12 cellular contexts compared by ENCODE assay signal in the genomic region with DNA sequence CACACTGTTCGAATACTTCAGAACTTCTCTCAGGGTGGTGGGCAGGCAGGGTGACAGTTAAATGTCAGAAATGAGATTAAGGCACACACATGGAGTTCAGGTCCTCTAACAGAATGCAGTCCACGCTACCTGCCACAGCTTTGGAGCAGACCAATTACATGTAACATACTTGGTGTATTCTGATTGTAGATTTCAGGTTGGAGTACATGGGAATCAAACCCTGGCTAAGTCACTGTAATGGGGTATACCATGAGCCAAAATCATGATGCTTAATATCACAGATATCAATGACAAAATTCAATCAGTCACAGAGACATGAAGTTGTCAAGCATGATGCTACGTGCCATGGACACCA. TPM values are rescaled to one million over a fixed set of nuclear protein-coding genes. Genes with fewer than 3 reads are reported as not detected.
DNase-seq lines count a peak whose midpoint lies in the region; ATAC-seq, FAIRE-seq and TF ChIP-seq lines count a peak whose summit lies in the region.
"Had no signal": no experiment of that assay in that cellular context is flagged by ENCODE, and none has a peak within 500 bp of the region (broad histone marks: within the 10 kb centered on the region; RNA-seq: fewer than 3 reads in every experiment).

No MANE protein-coding gene starts in this region.

- H3K27me3 ChIP-seq in lower lobe of right lung (ENCODE audit: low read depth): no peaks in the 10 kb centered on the region
- H3K27me3 ChIP-seq in stomach smooth muscle (ENCODE audit: control insufficient read depth in 1 of 2, insufficient read depth in 2 of 2, low read length in 2 of 2): no peaks in the 10 kb centered on the region

- H3K27me3 Mint-ChIP-seq in activated naive CD8-positive, alpha-beta T cell treated with anti-CD3 and anti-CD28 coated beads, Interleukin-2, amount 50 U/mL, for 24 hours: peaks cover 5% of the 10 kb centered on the region
- peaks cover 17% of the 10 kb centered on the region for H3K27me3 Mint-ChIP-seq in activated T-cell treated with anti-CD3 and anti-CD28 coated beads, Interleukin-2, amount 50 U/mL, for 24 hours
- H3K27me3 Mint-ChIP-seq in activated naive CD4-positive, alpha-beta T cell treated with anti-CD3 and anti-CD28 coated beads, Interleukin-2, amount 10 ng/mL, durations not matched to agents 7 days and 5 days: no peaks in the 10 kb centered on the region
- H3K27me3 Mint-ChIP-seq: CD4-positive, CD25-positive, alpha-beta regulatory T cell had no signal

- no peaks in the 10 kb centered on the region for H3K36me3 Mint-ChIP-seq in activated naive CD8-positive, alpha-beta T cell treated with anti-CD3 and anti-CD28 coated beads, Interleukin-2, amount 50 U/mL, for 24 hours (ENCODE audit: low read depth)
- H3K36me3 Mint-ChIP-seq in activated T-cell treated with anti-CD3 and anti-CD28 coated beads, Interleukin-2, amount 50 U/mL, for 24 hours (ENCODE audit: low read depth): no peaks in the 10 kb centered on the region
- no peaks in the 10 kb centered on the region for H3K36me3 Mint-ChIP-seq in activated naive CD4-positive, alpha-beta T cell treated with anti-CD3 and anti-CD28 coated beads, Interleukin-2, amount 10 ng/mL, durations not matched to agents 7 days and 5 days
- H3K36me3 Mint-ChIP-seq: CD4-positive, CD25-positive, alpha-beta regulatory T cell had no signal

- peaks cover 49% of the 10 kb centered on the region for H3K4me1 Mint-ChIP-seq in activated naive CD8-positive, alpha-beta T cell treated with anti-CD3 and anti-CD28 coated beads, Interleukin-2, amount 50 U/mL, for 24 hours
- peaks cover 31% of the 10 kb centered on the region for H3K4me1 Mint-ChIP-seq in activated T-cell treated with anti-CD3 and anti-CD28 coated beads, Interleukin-2, amount 50 U/mL, for 24 hours (ENCODE audit: low read depth)
- H3K4me1 Mint-ChIP-seq in activated naive CD4-positive, alpha-beta T cell treated with anti-CD3 and anti-CD28 coated beads, Interleukin-2, amount 10 ng/mL, durations not matched to agents 7 days and 5 days: peaks cover 15% of the 10 kb centered on the region

- no peak for ATAC-seq in activated naive CD8-positive, alpha-beta T cell treated with anti-CD3 and anti-CD28 coated beads, Interleukin-2, amount 50 U/mL, for 24 hours
- ATAC-seq in lower lobe of right lung: peak; percentile 6 to 22

- peak; percentile 73 for FAIRE-seq in GM18507 (lab: Jason Lieb, UNC)
- FAIRE-seq: colon, RCC 7860 had no signal

- no peak for DNase-seq in GM18507 (ENCODE audit: extremely low spot score, insufficient read length, low read depth)
- no peak for DNase-seq in activated naive CD8-positive, alpha-beta T cell treated with anti-CD3 and anti-CD28 coated beads, Interleukin-2, amount 50 U/mL, for 24 hours
- DNase-seq in lower lobe of right lung: no peak
- DNase-seq in DMS 273 treated with DMSO at 0.1 percent for 48 hours (lab: John Stamatoyannopoulos, UW): no peak
- no peak for DNase-seq in activated T-cell treated with anti-CD3 and anti-CD28 coated beads, Interleukin-2, amount 50 U/mL, for 24 hours
- DNase-seq in KG1 (lab: John Stamatoyannopoulos, UW): no peak
- DNase-seq in activated naive CD4-positive, alpha-beta T cell treated with anti-CD3 and anti-CD28 coated beads, Interleukin-2, amount 10 ng/mL, durations not matched to agents 7 days and 5 days: no peak
- DNase-seq: GF-D8 had no signal

- intact Hi-C loops in lower lobe of right lung (cut with DNase I): no loop called here

- H3K4me3 Mint-ChIP-seq in activated naive CD8-positive, alpha-beta T cell treated with anti-CD3 and anti-CD28 coated beads, Interleukin-2, amount 50 U/mL, for 24 hours: no peak overlapping the region
- H3K4me3 Mint-ChIP-seq in activated T-cell treated with anti-CD3 and anti-CD28 coated beads, Interleukin-2, amount 50 U/mL, for 24 hours: no peak overlapping the region
- H3K4me3 Mint-ChIP-seq in activated naive CD4-positive, alpha-beta T cell treated with anti-CD3 and anti-CD28 coated beads, Interleukin-2, amount 10 ng/mL, durations not matched to agents 7 days and 5 days: no peak overlapping the region
- H3K4me3 Mint-ChIP-seq: CD4-positive, CD25-positive, alpha-beta regulatory T cell had no signal

- CTCF ChIA-PET in activated naive CD4-positive, alpha-beta T cell treated with anti-CD3 and anti-CD28 coated beads, Interleukin-2, amount 10 ng/mL, durations not matched to agents 7 days and 5 days (lab: Charles Lee): no interaction called here

- no peak overlapping the region for H3K4me3 ChIP-seq in lower lobe of right lung
- peak overlapping the region in 1 of 2 donors; percentile 38 for H3K4me3 ChIP-seq in stomach smooth muscle (ENCODE audit: low read length in 2 of 2)

- peak overlapping the region; percentile 50 for H3K27ac ChIP-seq in lower lobe of right lung
- peak overlapping the region; percentile 4 for H3K27ac ChIP-seq in stomach smooth muscle (ENCODE audit: low read length)

- H3K9ac ChIP-seq in stomach smooth muscle (ENCODE audit: low read length in 2 of 2): peak overlapping the region in 1 of 2 donors; percentile 7

- peaks cover 49% of the 10 kb centered on the region for H3K4me1 ChIP-seq in lower lobe of right lung
- peaks cover 15% of the 10 kb centered on the region for H3K4me1 ChIP-seq in stomach smooth muscle (ENCODE audit: control insufficient read depth, insufficient read depth, low read length)

- H3K9me3 Mint-ChIP-seq in activated naive CD8-positive, alpha-beta T cell treated with anti-CD3 and anti-CD28 coated beads, Interleukin-2, amount 50 U/mL, for 24 hours: peaks cover 2% of the 10 kb centered on the region
- no peaks in the 10 kb centered on the region for H3K9me3 Mint-ChIP-seq in activated T-cell treated with anti-CD3 and anti-CD28 coated beads, Interleukin-2, amount 50 U/mL, for 24 hours
- no peaks in the 10 kb centered on the region for H3K9me3 Mint-ChIP-seq in activated naive CD4-positive, alpha-beta T cell treated with anti-CD3 and anti-CD28 coated beads, Interleukin-2, amount 10 ng/mL, durations not matched to agents 7 days and 5 days
- H3K9me3 Mint-ChIP-seq: CD4-positive, CD25-positive, alpha-beta regulatory T cell had no signal

- no peaks in the 10 kb centered on the region for H3K9me3 ChIP-seq in lower lobe of right lung
- no peaks in the 10 kb centered on the region for H3K9me3 ChIP-seq in stomach smooth muscle (ENCODE audit: control insufficient read depth in 2 of 2, low read length in 2 of 2)

- H3K36me3 ChIP-seq in lower lobe of right lung (no peaks in the 10 kb centered on the region), stomach smooth muscle (ENCODE audit: control insufficient read depth in 2 of 2, insufficient read depth in 2 of 2, low read length in 2 of 2) (no peaks in the 10 kb centered on the region)

- TF ChIP-seq CTCF in lower lobe of right lung (IDR thresholded peaks at IDR 0.05): no peak

- peak overlapping the region; percentile 34 for H3K27ac Mint-ChIP-seq in activated naive CD8-positive, alpha-beta T cell treated with anti-CD3 and anti-CD28 coated beads, Interleukin-2, amount 50 U/mL, for 24 hours
- H3K27ac Mint-ChIP-seq in activated T-cell treated with anti-CD3 and anti-CD28 coated beads, Interleukin-2, amount 50 U/mL, for 24 hours: no peak overlapping the region
- H3K27ac Mint-ChIP-seq in activated naive CD4-positive, alpha-beta T cell treated with anti-CD3 and anti-CD28 coated beads, Interleukin-2, amount 10 ng/mL, durations not matched to agents 7 days and 5 days: no peak overlapping the region

RNA-seq across cellular contexts. Expression of a gene that starts 48.9 kb away (rescaled TPM):
- 42.0 TPM for total RNA-seq in lower lobe of right lung
